In the genomic region with DNA sequence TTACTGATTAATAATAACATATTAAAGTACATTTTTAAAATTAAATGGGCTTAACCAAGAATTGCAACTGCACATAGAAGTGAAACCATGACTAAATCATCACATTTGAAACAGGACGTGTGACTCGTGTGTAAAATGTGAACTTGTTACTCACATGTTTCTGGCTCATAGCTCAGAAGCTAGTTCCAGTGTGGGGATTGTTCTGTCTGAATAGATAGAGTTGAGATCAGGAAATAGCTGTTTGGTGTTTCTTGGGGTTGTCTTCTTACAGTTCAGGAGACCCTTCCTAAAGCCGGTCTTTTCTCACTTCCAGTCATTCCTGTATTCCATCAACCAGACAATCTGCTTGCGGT, we compare ENCODE assay signal across 8 cellular contexts.
A peak's percentile ranks its signal among the peaks of the same experiment; 100 is the strongest.
DNase-seq lines count a peak whose midpoint lies in the region; ATAC-seq and TF ChIP-seq lines count a peak whose summit lies in the region.
"Not testable (repeated sequence)": the region's sequence is repeated elsewhere in the genome, so short reads cannot be mapped to it uniquely, and the experiment has no call there.

No MANE protein-coding gene starts in this region.

- WGBS in ovary, 3 donors, result 23 to 36% (median 25%) methylated on average over 4 of the region's 4 CpGs
- whole genome bisulfite sequencing in tibial nerve, 2 donors, result 37 to 39% methylated on average over 4 of the region's 4 CpGs

- peak; percentile 5 for DNase-seq in EL
- peak; percentile 20 for DNase-seq in HFFc6
- not testable (repeated sequence) for DNase-seq in RWPE2 (ENCODE audit: low spot score); activated T-helper 2 cell treated with anti-CD3 and anti-CD28 coated beads, Interferon-gamma antibody, Interleukin-2, Interleukin-4, amounts not matched to agents 10 μg/mL and 5 μg/mL and 100 μg/mL, durations not matched to agents 14 hours and 24 hours and 36 hours (ENCODE audit: low spot score); left ventricle myocardium superior; ovary
- DNase-seq in tibial nerve (ENCODE audit: low spot score in 2 of 2), result peak in 1 of 2 donors; percentile 46

- H3K4me3 Mint-ChIP-seq in HFFc6, result peak overlapping the region; percentile 63; the same call in 1 of the 2 replicates
- not testable (repeated sequence) for H3K4me3 Mint-ChIP-seq in activated T-helper 2 cell treated with anti-CD3 and anti-CD28 coated beads, Interferon-gamma antibody, Interleukin-2, Interleukin-4, amounts not matched to agents 10 μg/mL and 5 μg/mL and 100 μg/mL, durations not matched to agents 14 hours and 24 hours and 36 hours (ENCODE audit: low read depth); dendritic cell treated with granulocyte-macrophage colony-stimulating factor and Interleukin-4, amounts not matched to agents 40 ng/mL and 50 ng/mL, for 4 days

- H3K36me3 Mint-ChIP-seq in HFFc6 (ENCODE audit: low read depth), result not testable (repeated sequence)
- H3K36me3 Mint-ChIP-seq in activated T-helper 2 cell treated with anti-CD3 and anti-CD28 coated beads, Interferon-gamma antibody, Interleukin-2, Interleukin-4, amounts not matched to agents 10 μg/mL and 5 μg/mL and 100 μg/mL, durations not matched to agents 14 hours and 24 hours and 36 hours (ENCODE audit: low read depth), result peaks cover 64% of the 10 kb centered on the region
- H3K36me3 Mint-ChIP-seq in dendritic cell treated with granulocyte-macrophage colony-stimulating factor and Interleukin-4, amounts not matched to agents 40 ng/mL and 50 ng/mL, for 4 days (ENCODE audit: low read depth), result peaks cover 46% of the 10 kb centered on the region

- not testable (repeated sequence) for ATAC-seq in RWPE2 (ENCODE audit: low read depth)
- peak; percentile 17 for ATAC-seq in left ventricle myocardium superior

- H3K27ac ChIP-seq in RWPE2 (ENCODE audit: poor library complexity, severe bottlenecking), result not testable (repeated sequence)
- H3K27ac ChIP-seq in ovary (peak overlapping the region; percentile 45 to 87), tibial nerve (peak overlapping the region in 3 of 4 donors; percentile 19 to 57 (median 56))

- not testable (repeated sequence) for H3K9me3 ChIP-seq in RWPE2 (ENCODE audit: severe bottlenecking); ovary; tibial nerve

- not testable (repeated sequence) for H3K4me1 ChIP-seq in RWPE2 (ENCODE audit: insufficient read depth, poor library complexity, severe bottlenecking); ovary (ENCODE audit: insufficient read depth)
- peaks cover 0 to 16% (median 6%) of the 10 kb centered on the region in 4 donors for H3K4me1 ChIP-seq in tibial nerve

- not testable (repeated sequence) for H3K36me3 ChIP-seq in RWPE2 (ENCODE audit: low read depth); ovary
- H3K36me3 ChIP-seq in tibial nerve, result peaks cover 0 to 19% (median 0%) of the 10 kb centered on the region in 3 donors

- not testable (repeated sequence) for H3K9me3 Mint-ChIP-seq in HFFc6; activated T-helper 2 cell treated with anti-CD3 and anti-CD28 coated beads, Interferon-gamma antibody, Interleukin-2, Interleukin-4, amounts not matched to agents 10 μg/mL and 5 μg/mL and 100 μg/mL, durations not matched to agents 14 hours and 24 hours and 36 hours; dendritic cell treated with granulocyte-macrophage colony-stimulating factor and Interleukin-4, amounts not matched to agents 40 ng/mL and 50 ng/mL, for 4 days

- H3K4me1 Mint-ChIP-seq in HFFc6 (ENCODE audit: low read depth), result peaks cover 19% of the 10 kb centered on the region
- peaks cover 56% of the 10 kb centered on the region for H3K4me1 Mint-ChIP-seq in activated T-helper 2 cell treated with anti-CD3 and anti-CD28 coated beads, Interferon-gamma antibody, Interleukin-2, Interleukin-4, amounts not matched to agents 10 μg/mL and 5 μg/mL and 100 μg/mL, durations not matched to agents 14 hours and 24 hours and 36 hours (ENCODE audit: low read depth)
- peaks cover 49% of the 10 kb centered on the region for H3K4me1 Mint-ChIP-seq in dendritic cell treated with granulocyte-macrophage colony-stimulating factor and Interleukin-4, amounts not matched to agents 40 ng/mL and 50 ng/mL, for 4 days (ENCODE audit: low read depth)

- not testable (repeated sequence) for TF ChIP-seq CTCF in HFFc6 (IDR thresholded peaks at IDR 0.05); ovary (IDR thresholded peaks at IDR 0.05); tibial nerve (IDR thresholded peaks at IDR 0.05)
- TF ChIP-seq CTCF in RWPE2 (IDR thresholded peaks at IDR 0.05; ENCODE audit: poor library complexity, severe bottlenecking), result peak; percentile 0

- peaks cover 11% of the 10 kb centered on the region for H3K27me3 Mint-ChIP-seq in HFFc6 (ENCODE audit: insufficient read depth)
- H3K27me3 Mint-ChIP-seq in activated T-helper 2 cell treated with anti-CD3 and anti-CD28 coated beads, Interferon-gamma antibody, Interleukin-2, Interleukin-4, amounts not matched to agents 10 μg/mL and 5 μg/mL and 100 μg/mL, durations not matched to agents 14 hours and 24 hours and 36 hours (ENCODE audit: low read depth), result not testable (repeated sequence)
- peaks cover 27% of the 10 kb centered on the region for H3K27me3 Mint-ChIP-seq in dendritic cell treated with granulocyte-macrophage colony-stimulating factor and Interleukin-4, amounts not matched to agents 40 ng/mL and 50 ng/mL, for 4 days

- not testable (repeated sequence) for TF ChIP-seq POLR2A in ovary (IDR thresholded peaks at IDR 0.05); tibial nerve (IDR thresholded peaks at IDR 0.05)

- not testable (repeated sequence) for TF ChIP-seq EP300 in ovary (IDR thresholded peaks at IDR 0.05); tibial nerve (IDR thresholded peaks at IDR 0.05)

- not testable (repeated sequence) for H3K4me3 ChIP-seq in RWPE2 (ENCODE audit: severe bottlenecking); ovary; tibial nerve

- intact Hi-C loops in activated T-helper 2 cell treated with anti-CD3 and anti-CD28 coated beads, Interferon-gamma antibody, Interleukin-2, Interleukin-4, amounts not matched to agents 10 μg/mL and 5 μg/mL and 100 μg/mL, durations not matched to agents 14 hours and 24 hours and 36 hours (cut with micrococcal nuclease); left ventricle myocardium superior (cut with micrococcal nuclease): not testable (repeated sequence)
- intact Hi-C loops in dendritic cell treated with granulocyte-macrophage colony-stimulating factor and Interleukin-4, amounts not matched to agents 40 ng/mL and 50 ng/mL, for 4 days (cut with micrococcal nuclease), result loop anchor here (1.0 to 10.0 kb wide), 2 partner anchors 11 to 59 kb away; no protein-coding TSS in a partner anchor
- intact Hi-C loops in ovary (cut with DNase I), result loop anchor here in 2 of 4 donors (5.0 to 10.0 kb wide), 2 partner anchors 139 to 142 kb away; no protein-coding TSS in a partner anchor

- peak overlapping the region; percentile 26; the same call in 1 of the 2 replicates for H3K27ac Mint-ChIP-seq in HFFc6
- peak overlapping the region; percentile 61 for H3K27ac Mint-ChIP-seq in activated T-helper 2 cell treated with anti-CD3 and anti-CD28 coated beads, Interferon-gamma antibody, Interleukin-2, Interleukin-4, amounts not matched to agents 10 μg/mL and 5 μg/mL and 100 μg/mL, durations not matched to agents 14 hours and 24 hours and 36 hours
- peak overlapping the region; percentile 81 for H3K27ac Mint-ChIP-seq in dendritic cell treated with granulocyte-macrophage colony-stimulating factor and Interleukin-4, amounts not matched to agents 40 ng/mL and 50 ng/mL, for 4 days

- not testable (repeated sequence) for H3K27me3 ChIP-seq in RWPE2 (ENCODE audit: insufficient read depth, poor library complexity, severe bottlenecking); ovary; tibial nerve

Comparison
In these comparisons a context has a peak if more than half of its experiments do, and no peak if none do; other contexts are left out.
1. H3K27ac Mint-ChIP-seq: peak in every context shown above with its lines; median percentile 81 in dendritic cell treated with granulocyte-macrophage colony-stimulating factor and Interleukin-4, amounts not matched to agents 40 ng/mL and 50 ng/mL, for 4 days; 61 in activated T-helper 2 cell treated with anti-CD3 and anti-CD28 coated beads, Interferon-gamma antibody, Interleukin-2, Interleukin-4, amounts not matched to agents 10 μg/mL and 5 μg/mL and 100 μg/mL, durations not matched to agents 14 hours and 24 hours and 36 hours; 26 in HFFc6.